Comparison of ENCODE assay signal across 11 cellular contexts in genomic region chr1:145041519-145041918, GRCh38. TPM values are rescaled to one million over a fixed set of nuclear protein-coding genes. Genes with fewer than 3 reads are reported as not detected.
A peak's percentile ranks its signal among the peaks of the same experiment; 100 is the strongest.
DNase-seq lines count a peak whose midpoint lies in the region; ATAC-seq lines count a peak whose summit lies in the region.
"Not testable (repeated sequence)": the region's sequence is repeated elsewhere in the genome, so short reads cannot be mapped to it uniquely, and the experiment has no call there.
"Had no signal": no experiment of that assay in that cellular context is flagged by ENCODE, and none has a peak within 500 bp of the region (broad histone marks: within the 10 kb centered on the region; RNA-seq: fewer than 3 reads in every experiment).

No MANE protein-coding gene starts in this region.

- H3K36me3 Mint-ChIP-seq in activated CD8-positive, alpha-beta memory T cell treated with anti-CD3 and anti-CD28 coated beads, Interleukin-2, amount 10 ng/mL, durations not matched to agents 7 days and 5 days; natural killer cell treated with Interleukin-12 subunit alpha and Interleukin-12 subunit beta and Interleukin-15 and Interleukin-18, amount 100 ng/mL, for 72 hours: not testable (repeated sequence)

- H3K4me1 Mint-ChIP-seq in activated CD8-positive, alpha-beta memory T cell treated with anti-CD3 and anti-CD28 coated beads, Interleukin-2, amount 10 ng/mL, durations not matched to agents 7 days and 5 days; natural killer cell treated with Interleukin-12 subunit alpha and Interleukin-12 subunit beta and Interleukin-15 and Interleukin-18, amount 100 ng/mL, for 72 hours (ENCODE audit: low read depth in 2 of 2): not testable (repeated sequence)

- not testable (repeated sequence) for H3K27me3 Mint-ChIP-seq in activated CD8-positive, alpha-beta memory T cell treated with anti-CD3 and anti-CD28 coated beads, Interleukin-2, amount 10 ng/mL, durations not matched to agents 7 days and 5 days; natural killer cell treated with Interleukin-12 subunit alpha and Interleukin-12 subunit beta and Interleukin-15 and Interleukin-18, amount 100 ng/mL, for 72 hours

- H3K27ac Mint-ChIP-seq in activated CD8-positive, alpha-beta memory T cell treated with anti-CD3 and anti-CD28 coated beads, Interleukin-2, amount 10 ng/mL, durations not matched to agents 7 days and 5 days; natural killer cell treated with Interleukin-12 subunit alpha and Interleukin-12 subunit beta and Interleukin-15 and Interleukin-18, amount 100 ng/mL, for 72 hours: not testable (repeated sequence)

- ATAC-seq in GM18498 (IDR thresholded peaks at IDR 0.05; ENCODE audit: unreplicated experiment) (peak; percentile 93), GM18909 (IDR thresholded peaks at IDR 0.05; ENCODE audit: poor library complexity, unreplicated experiment) (peak; percentile 90), GM21390 (IDR thresholded peaks at IDR 0.05; ENCODE audit: unreplicated experiment) (peak; percentile 92), HG02642 (IDR thresholded peaks at IDR 0.05; ENCODE audit: poor library complexity, unreplicated experiment) (peak; percentile 80), HG03066 (IDR thresholded peaks at IDR 0.05; ENCODE audit: low read depth, unreplicated experiment) (peak; percentile 82), HG03460 (IDR thresholded peaks at IDR 0.05; ENCODE audit: unreplicated experiment) (peak; percentile 86)
- ATAC-seq in activated CD8-positive, alpha-beta memory T cell treated with anti-CD3 and anti-CD28 coated beads, Interleukin-2, amount 10 ng/mL, durations not matched to agents 7 days and 5 days: peak; percentile 16
- ATAC-seq in natural killer cell treated with Interleukin-12 subunit alpha and Interleukin-12 subunit beta and Interleukin-15 and Interleukin-18, amount 100 ng/mL, for 72 hours: peak; percentile 83 to 94

- H3K4me3 Mint-ChIP-seq in activated CD8-positive, alpha-beta memory T cell treated with anti-CD3 and anti-CD28 coated beads, Interleukin-2, amount 10 ng/mL, durations not matched to agents 7 days and 5 days; natural killer cell treated with Interleukin-12 subunit alpha and Interleukin-12 subunit beta and Interleukin-15 and Interleukin-18, amount 100 ng/mL, for 72 hours: not testable (repeated sequence)

- not testable (repeated sequence) for DNase-seq in activated CD8-positive, alpha-beta memory T cell treated with anti-CD3 and anti-CD28 coated beads, Interleukin-2, amount 10 ng/mL, durations not matched to agents 7 days and 5 days; natural killer cell treated with Interleukin-12 subunit alpha and Interleukin-12 subunit beta and Interleukin-15 and Interleukin-18, amount 100 ng/mL, for 72 hours (ENCODE audit: low spot score)

- CTCF ChIA-PET in activated CD8-positive, alpha-beta memory T cell treated with anti-CD3 and anti-CD28 coated beads, Interleukin-2, amount 10 ng/mL, durations not matched to agents 7 days and 5 days (lab: Charles Lee): not testable (repeated sequence)

- not testable (repeated sequence) for H3K9me3 Mint-ChIP-seq in activated CD8-positive, alpha-beta memory T cell treated with anti-CD3 and anti-CD28 coated beads, Interleukin-2, amount 10 ng/mL, durations not matched to agents 7 days and 5 days (ENCODE audit: low read depth); natural killer cell treated with Interleukin-12 subunit alpha and Interleukin-12 subunit beta and Interleukin-15 and Interleukin-18, amount 100 ng/mL, for 72 hours

RNA-seq across cellular contexts. Expression of gene SRGAP2B, which starts 53.6 kb away (rescaled TPM):
- total RNA-seq in activated CD8-positive, alpha-beta memory T cell treated with anti-CD3 and anti-CD28 coated beads, Interleukin-2, amount 10 ng/mL, durations not matched to agents 7 days and 5 days: 10 to 100 TPM; 41.2 to 51.7 TPM
- 10 to 100 TPM; 46.6 to 64.4 TPM for total RNA-seq in natural killer cell treated with Interleukin-12 subunit alpha and Interleukin-12 subunit beta and Interleukin-15 and Interleukin-18, amount 100 ng/mL, for 72 hours

RNA-seq across cellular contexts. Expression of gene FAM72D, which starts 54.3 kb away (rescaled TPM):
- total RNA-seq in activated CD8-positive, alpha-beta memory T cell treated with anti-CD3 and anti-CD28 coated beads, Interleukin-2, amount 10 ng/mL, durations not matched to agents 7 days and 5 days: 10 to 100 TPM; 20.0 to 22.7 TPM
- 10 to 100 TPM; 10.1 to 10.5 TPM for total RNA-seq in natural killer cell treated with Interleukin-12 subunit alpha and Interleukin-12 subunit beta and Interleukin-15 and Interleukin-18, amount 100 ng/mL, for 72 hours
- total RNA-seq: cardiac septum, left ventricle myocardium superior, mononuclear cell had no signal

Comparison
In these comparisons a context has a peak if more than half of its experiments do, and no peak if none do; other contexts are left out.
1. ATAC-seq: peak in every context shown above with its lines; median percentile 93 in GM18498; 92 in GM21390; 90 in GM18909; 88 in natural killer cell treated with Interleukin-12 subunit alpha and Interleukin-12 subunit beta and Interleukin-15 and Interleukin-18, amount 100 ng/mL, for 72 hours; 86 in HG03460; 82 in HG03066; 80 in HG02642; 16 in activated CD8-positive, alpha-beta memory T cell treated with anti-CD3 and anti-CD28 coated beads, Interleukin-2, amount 10 ng/mL, durations not matched to agents 7 days and 5 days.